ENCODE assay signal across 1 cellular context in genomic region chr12:116606397-116606796, GRCh38.
TF ChIP-seq lines count a peak whose summit lies in the region.

No MANE protein-coding gene starts in this region.

TF ChIP-seq in H1, 55 proteins besides CTCF, POLR2A, EP300 and RAD21:
- TF ChIP-seq ZNF274 (IDR thresholded peaks at IDR 0.05; ENCODE audit: borderline replicate concordance, extremely low read depth, low read length) (no peak), SP1 (IDR thresholded peaks at IDR 0.05; ENCODE audit: low read depth, low read length) (peak; percentile 37; the same call in 1 of the 2 replicates)
TF ChIP-seq in H1: peak in this region for 1.
